1 cellular context compared by ENCODE assay signal in genomic region chr1:174022080-174022975, GRCh38.
A peak's percentile ranks its signal among the peaks of the same experiment; 100 is the strongest.
TF ChIP-seq lines count a peak whose summit lies in the region.

Gene RC3H1 (minus strand): TSS chr1:174022357. CDS start chr1:173992985, 29,372 bp downstream.

TF ChIP-seq in HepG2, 621 proteins besides CTCF, POLR2A, EP300 and RAD21 (continued from another document and continues in another):
- TF ChIP-seq ZFP82 (CRISPR knock-in tag; IDR thresholded peaks at IDR 0.05; ENCODE audit: borderline replicate concordance), result peak; percentile 26; the same call in 1 of the 2 replicates
- TF ChIP-seq MED8 (CRISPR knock-in tag; IDR thresholded peaks at IDR 0.05; ENCODE audit: insufficient replicate concordance), result no peak
- TF ChIP-seq U2AF2 (IDR thresholded peaks at IDR 0.05; ENCODE audit: low read depth, low read length), result no peak
- TF ChIP-seq SMYD3 (CRISPR knock-in tag; IDR thresholded peaks at IDR 0.05), result 0 out of 2 replicates have a peak, but pooled peaks have one; percentile 74
- TF ChIP-seq ZNF574 (CRISPR knock-in tag; IDR thresholded peaks at IDR 0.05), result peak; percentile 51
- peak; percentile 48; the same call in 1 of the 2 replicates for TF ChIP-seq IRF2 (CRISPR knock-in tag; IDR thresholded peaks at IDR 0.05)
- TF ChIP-seq KMT2A (CRISPR knock-in tag; IDR thresholded peaks at IDR 0.05), result peak; percentile 56; the same call in 1 of the 2 replicates
- TF ChIP-seq CREBL2 (CRISPR knock-in tag; IDR thresholded peaks at IDR 0.05; ENCODE audit: borderline replicate concordance), result no peak
- TF ChIP-seq ERF (CRISPR knock-in tag; IDR thresholded peaks at IDR 0.05), result peak; percentile 84
- peak; percentile 41; the same call in 1 of the 2 replicates for TF ChIP-seq AHDC1 (CRISPR knock-in tag; IDR thresholded peaks at IDR 0.05; ENCODE audit: borderline replicate concordance)
- TF ChIP-seq ZBTB7A (CRISPR knock-in tag; IDR thresholded peaks at IDR 0.05), result 0 out of 2 replicates have a peak, but pooled peaks have one; percentile 19
- TF ChIP-seq ZNF510 (CRISPR knock-in tag; IDR thresholded peaks at IDR 0.05; ENCODE audit: low read depth), result no peak
- TF ChIP-seq ELF3 (CRISPR knock-in tag; IDR thresholded peaks at IDR 0.05), result peak; percentile 91
- 0 out of 2 replicates have a peak, but pooled peaks have one; percentile 72 for TF ChIP-seq ZNF138 (CRISPR knock-in tag; IDR thresholded peaks at IDR 0.05; ENCODE audit: low read depth)
- no peak for TF ChIP-seq NONO (IDR thresholded peaks at IDR 0.05)
- TF ChIP-seq NONO (CRISPR knock-in tag; conservative IDR thresholded peaks at IDR 0.05), result peak; percentile 57; the same call in 1 of the 2 replicates
- TF ChIP-seq PAXIP1 (CRISPR knock-in tag; conservative IDR thresholded peaks at IDR 0.05), result peak; percentile 23; the same call in 1 of the 2 replicates
- TF ChIP-seq HBP1 (CRISPR knock-in tag; IDR thresholded peaks at IDR 0.05; ENCODE audit: low read depth), result no peak; the same call in 1 of the 2 replicates
- peak; percentile 50; the same call in 1 of the 2 replicates for TF ChIP-seq RFXANK (CRISPR knock-in tag; IDR thresholded peaks at IDR 0.05)
- TF ChIP-seq AFF4 (CRISPR knock-in tag; IDR thresholded peaks at IDR 0.05), result no peak; the same call in 1 of the 2 replicates
- TF ChIP-seq IKZF5 (CRISPR knock-in tag; IDR thresholded peaks at IDR 0.05), result no peak; the same call in 1 of the 2 replicates
- no peak for TF ChIP-seq ATM (IDR thresholded peaks at IDR 0.05; ENCODE audit: borderline replicate concordance)
- no peak for TF ChIP-seq GPBP1L1 (CRISPR knock-in tag; IDR thresholded peaks at IDR 0.05)
- peak; percentile 69 for TF ChIP-seq ZNF124 (CRISPR knock-in tag; IDR thresholded peaks at IDR 0.05)
- peak; percentile 71; the same call in 1 of the 2 replicates for TF ChIP-seq EEA1 (CRISPR knock-in tag; IDR thresholded peaks at IDR 0.05; ENCODE audit: borderline replicate concordance)
- no peak for TF ChIP-seq FLYWCH1 (CRISPR knock-in tag; IDR thresholded peaks at IDR 0.05)
- no peak; the same call in 1 of the 2 replicates for TF ChIP-seq ZNF543 (CRISPR knock-in tag; IDR thresholded peaks at IDR 0.05)
- peak; percentile 83 for TF ChIP-seq HNRNPK (IDR thresholded peaks at IDR 0.05; ENCODE audit: low read depth, low read length, poor library complexity, severe bottlenecking)
- TF ChIP-seq CREM (IDR thresholded peaks at IDR 0.05), result no peak
- TF ChIP-seq CREM (CRISPR knock-in tag; IDR thresholded peaks at IDR 0.05), result no peak
- no peak for TF ChIP-seq RFXAP (CRISPR knock-in tag; IDR thresholded peaks at IDR 0.05; ENCODE audit: borderline replicate concordance)
- TF ChIP-seq UBTF (CRISPR knock-in tag; IDR thresholded peaks at IDR 0.05), result peak; percentile 90
